ENCODE assay signal across 15 cellular contexts in the genomic region with DNA sequence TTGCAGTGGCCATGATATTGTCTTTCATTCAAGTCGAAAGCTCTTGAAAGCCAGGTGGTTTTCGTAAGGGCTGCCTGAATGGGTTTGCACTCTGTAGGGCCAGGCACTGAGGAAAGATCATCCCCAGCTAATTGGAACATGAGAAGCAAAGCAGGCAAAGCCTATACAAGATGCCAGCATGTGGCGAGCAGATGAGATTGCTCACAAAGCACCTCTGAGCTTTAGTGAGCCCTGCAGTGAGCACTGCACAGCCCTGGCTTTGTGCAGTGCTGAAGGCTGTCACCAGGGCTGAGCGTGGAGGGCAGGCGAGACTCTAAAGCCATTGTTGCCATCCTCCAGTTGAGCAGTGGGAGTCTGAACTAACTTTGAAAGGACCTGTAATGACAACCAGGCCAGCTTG. TPM values are rescaled to one million over a fixed set of nuclear protein-coding genes. Genes with fewer than 3 reads are reported as not detected.
DNase-seq lines count a peak whose midpoint lies in the region; ATAC-seq lines count a peak whose summit lies in the region.
"Had no signal": no experiment of that assay in that cellular context is flagged by ENCODE, and none has a peak within 500 bp of the region (broad histone marks: within the 10 kb centered on the region; RNA-seq: fewer than 3 reads in every experiment).

No MANE protein-coding gene starts in this region.

- DNase-seq in DMS153 (lab: John Stamatoyannopoulos, UW) (peak; percentile 75), RPMI7951 (ENCODE audit: low read depth) (peak; percentile 64), islet precursor cell (peak; percentile 60), D341Med (ENCODE audit: low spot score) (no peak)
- peak; percentile 61 for DNase-seq in Jurkat, Clone E6-1 (ENCODE audit: low read depth, low spot score)
- DNase-seq in effector CD4-positive, alpha-beta T cell: no peak
- DNase-seq: activated CD4-positive, alpha-beta T cell treated with anti-CD3 and anti-CD28 coated beads, Interleukin-2, amount 10 ng/mL, durations not matched to agents 24 days and 14 days; amniotic stem cell; effector CD8-positive, alpha-beta T cell; heart right ventricle; KBM-7; NCI-H774; stimulated activated CD4-positive, alpha-beta T cell treated with anti-CD3 and anti-CD28 coated beads, Interleukin-4, amount 100 ng/mL, for 4 hours; SW 1271 had no signal

- no peak for ATAC-seq in HG03139 (IDR thresholded peaks at IDR 0.05; ENCODE audit: unreplicated experiment)

- no peak overlapping the region for H3K4me3 ChIP-seq in Jurkat, Clone E6-1 (ENCODE audit: low read length)
- H3K4me3 ChIP-seq: heart right ventricle had no signal

RNA-seq across cellular contexts. Expression of gene HADH, which starts 53.8 kb away (rescaled TPM):
- 118 TPM for polyA plus RNA-seq in Jurkat, Clone E6-1 (2012; ENCODE audit: insufficient read depth, insufficient read length)
- 15.1 and 16.7 TPM in 2 replicates for total RNA-seq in RPMI7951 (2014; rRNA removed; shearing (Covaris generic))

Comparison
In these comparisons a context has a peak if more than half of its experiments do, and no peak if none do; other contexts are left out.
1. DNase-seq: peak in DMS153 (single experiment), Jurkat, Clone E6-1 (single experiment), RPMI7951 (single experiment) and islet precursor cell (single experiment); none in effector CD4-positive, alpha-beta T cell (single experiment) and D341Med (single experiment).